In genomic region chr14:33846100-33846824, GRCh38 we compare ENCODE assay signal across 18 cellular contexts.
"Had no signal": no experiment of that assay in that cellular context is flagged by ENCODE, and none has a peak within 500 bp of the region (broad histone marks: within the 10 kb centered on the region; RNA-seq: fewer than 3 reads in every experiment).

No MANE protein-coding gene starts in this region.

- H3K9me3 ChIP-seq: mucosa of descending colon, sigmoid colon, tibial artery had no signal

- H3K27me3 ChIP-seq: sigmoid colon, tibial artery had no signal

- H3K4me1 ChIP-seq: tibial artery had no signal

- H3K27ac ChIP-seq: sigmoid colon, tibial artery had no signal

- H3K36me3 ChIP-seq: sigmoid colon, tibial artery had no signal

- H3K4me3 ChIP-seq: mucosa of descending colon, sigmoid colon, smooth muscle cell, tibial artery had no signal

- DNase-seq: activated CD4-positive, alpha-beta memory T cell treated with anti-CD3 and anti-CD28 coated beads, Interleukin-2, amount 10 ng/mL, durations not matched to agents 7 days and 5 days; activated CD4-positive, alpha-beta T cell treated with anti-CD3 and anti-CD28 coated beads for 4 hours; activated CD4-positive, CD25-positive, alpha-beta regulatory T cell; activated effector memory CD4-positive, alpha-beta T cell treated with anti-CD3 and anti-CD28 coated beads, Interleukin-2, amount 50 U/mL, for 16 hours; activated naive CD4-positive, alpha-beta T cell treated with anti-CD3 and anti-CD28 coated beads, Interleukin-2, amount 10 ng/mL, durations not matched to agents 7 days and 5 days; activated T-cell treated with anti-CD3 and anti-CD28 coated beads, Interleukin-2, amount 50 U/mL, for 72 hours; effector CD4-positive, alpha-beta T cell; foreskin fibroblast; mucosa of descending colon; naive B cell; occipital lobe; posterior cingulate gyrus; sigmoid colon; stimulated activated CD4-positive, alpha-beta T cell treated with anti-CD3 and anti-CD28 coated beads, Interleukin-15, amount 100 ng/mL, for 24 hours; stimulated activated CD8-positive, alpha-beta memory T cell treated with anti-CD3 and anti-CD28 coated beads, Interleukin-4, amount 100 ng/mL, for 48 hours; stimulated activated naive B cell treated with anti-CD40 and anti-IgM and Interleukin-4, amounts not matched to agents 10 μg/mL and 1 μg/mL and 100 μg/mL, for 72 hours; tibial artery had no signal

- ATAC-seq: activated T-cell treated with anti-CD3 and anti-CD28 coated beads, Interleukin-2, amount 50 U/mL, for 72 hours; mucosa of descending colon; stimulated activated naive B cell treated with anti-CD40 and anti-IgM and Interleukin-4, amounts not matched to agents 10 μg/mL and 1 μg/mL and 100 μg/mL, for 72 hours had no signal
